Comparison of ENCODE assay signal across 23 cellular contexts in genomic region chr12:28611501-28611900, GRCh38.
DNase-seq lines count a peak whose midpoint lies in the region; ATAC-seq and TF ChIP-seq lines count a peak whose summit lies in the region.
"Had no signal": no experiment of that assay in that cellular context is flagged by ENCODE, and none has a peak within 500 bp of the region (broad histone marks: within the 10 kb centered on the region; RNA-seq: fewer than 3 reads in every experiment).

No MANE protein-coding gene starts in this region.

- peak overlapping the region; percentile 35; the same call in 1 of the 2 replicates for H3K27ac ChIP-seq in HEK293 (ENCODE audit: extremely low read depth, low read depth, low read length)
- H3K27ac ChIP-seq in PC-3 (ENCODE audit: low read length) = peak overlapping the region; percentile 65
- H3K27ac ChIP-seq in transverse colon = peak overlapping the region in 1 of 4 donors; percentile 8
- H3K27ac ChIP-seq: foreskin keratinocyte, Peyer's patch, thoracic aorta had no signal

- TF ChIP-seq CTCF in HEK293 (tag by site-specific recombination; IDR thresholded peaks at IDR 0.05) (no peak), PC-3 (conservative IDR thresholded peaks at IDR 0.05; ENCODE audit: low read depth, low read length) (no peak), epithelial cell of esophagus (IDR thresholded peaks at IDR 0.05; ENCODE audit: insufficient read depth, low read depth, low read length, missing control alignments) (no peak), transverse colon (IDR thresholded peaks at IDR 0.05) (no peak)

- H3K9ac ChIP-seq in PC-3 (ENCODE audit: low read length) = no peak overlapping the region

- peak; percentile 37 for ATAC-seq in PC-3
- no peak for ATAC-seq in HG03175 (IDR thresholded peaks at IDR 0.05; ENCODE audit: unreplicated experiment)
- no peak for ATAC-seq in HG03520 (IDR thresholded peaks at IDR 0.05; ENCODE audit: unreplicated experiment)
- ATAC-seq: activated CD8-positive, alpha-beta T cell treated with anti-CD3 and anti-CD28 coated beads, Interleukin-2, amount 10 ng/mL, durations not matched to agents 7 days and 5 days; K562; left ventricle myocardium superior had no signal

- peaks cover 9% of the 10 kb centered on the region; the same call in 1 of the 2 replicates for H3K4me1 ChIP-seq in HEK293 (ENCODE audit: control insufficient read depth, insufficient read depth, low read length)
- peaks cover 24% of the 10 kb centered on the region for H3K4me1 ChIP-seq in PC-3 (ENCODE audit: insufficient read depth, low read length)
- H3K4me1 ChIP-seq in transverse colon = peaks cover 0 to 19% (median 9%) of the 10 kb centered on the region in 4 donors
- H3K4me1 ChIP-seq: foreskin keratinocyte, Peyer's patch had no signal

- no peaks in the 10 kb centered on the region for H3F3A ChIP-seq in PC-3 (ENCODE audit: low read length, unreplicated experiment)

- peak overlapping the region; percentile 24 for H3K4me2 ChIP-seq in PC-3 (ENCODE audit: low read length)

- TF ChIP-seq POLR2A in transverse colon (IDR thresholded peaks at IDR 0.05) = no peak

- no peak for TF ChIP-seq EP300 in transverse colon (IDR thresholded peaks at IDR 0.05; ENCODE audit: low read depth)

- H3K4me3 ChIP-seq in HEK293 (ENCODE audit: low read depth, low read length) = no peak overlapping the region
- no peak overlapping the region for H3K4me3 ChIP-seq in PC-3 (ENCODE audit: low read length)
- H3K4me3 ChIP-seq in epithelial cell of esophagus (ENCODE audit: low read length) = no peak overlapping the region
- no peak overlapping the region for H3K4me3 ChIP-seq in transverse colon
- H3K4me3 ChIP-seq: K562, Peyer's patch, thoracic aorta had no signal

- WGBS in transverse colon (ENCODE audit: low coverage in 1 of 2), 2 donors = 23 to 25% methylated on average over 1 of the region's 1 CpG

- H3K36me3 ChIP-seq in HEK293 (ENCODE audit: control insufficient read depth in 2 of 2, insufficient read depth in 1 of 2, low read length in 2 of 2) (no peaks in the 10 kb centered on the region), PC-3 (ENCODE audit: low read depth, low read length) (no peaks in the 10 kb centered on the region), transverse colon (no peaks in the 10 kb centered on the region)
- H3K36me3 ChIP-seq: Peyer's patch, thoracic aorta had no signal

- no TSS peak for BruUV-seq in PC-3 (replicated peaks; lab: Mats Ljungman, UMichigan)

- no peak overlapping the region for H2AFZ ChIP-seq in PC-3 (ENCODE audit: low read length)

- intact Hi-C loops in PC-3 (cut with micrococcal nuclease) = loop anchor here (10.0 kb wide), 1 partner anchor 417 kb away; the partner anchor contains the start of gene CCDC91
- intact Hi-C loops in transverse colon (cut with DNase I; ENCODE audit: low total_unique reads) = no loop called here

- H3K79me2 ChIP-seq in PC-3 (ENCODE audit: low read length) = no peaks in the 10 kb centered on the region

- in situ Hi-C loops in transverse colon (cut with MboI; ENCODE audit: low pct_ligation_motif_present in 1 of 4, low pct_unique_long_range_greater_than_20kb in 1 of 4, low sequenced_read_pairs in 3 of 4) = no loop called here

- POLR2A ChIA-PET in HEK293 (lab: Yijun Ruan, JAX) (no interaction called here), PC-3 (lab: Charles Lee; ENCODE audit: unreplicated experiment) (no interaction called here)

- CTCF ChIA-PET in HEK293 (lab: Yijun Ruan, JAX) = no interaction called here
- CTCF ChIA-PET in PC-3 (lab: Charles Lee) = no interaction called here

- H3K9me3 ChIP-seq in HEK293 (ENCODE audit: control insufficient read depth, insufficient read depth, low read depth, low read length) (no peaks in the 10 kb centered on the region), PC-3 (ENCODE audit: low read length) (peaks cover 15% of the 10 kb centered on the region), transverse colon (peaks cover 10 to 13% of the 10 kb centered on the region in 2 donors)
- H3K9me3 ChIP-seq: Peyer's patch, thoracic aorta had no signal

- H3K27me3 ChIP-seq in PC-3 (ENCODE audit: low read length) (no peaks in the 10 kb centered on the region), transverse colon (no peaks in the 10 kb centered on the region)
- H3K27me3 ChIP-seq: foreskin keratinocyte, Peyer's patch had no signal

- no peaks in the 10 kb centered on the region for H4K20me1 ChIP-seq in PC-3 (ENCODE audit: low read length)

- DNase-seq in PC-3 (peak; percentile 63), epithelial cell of esophagus (ENCODE audit: low read depth) (peak; percentile 12), transverse colon (peak; percentile 31), NCI-H446 treated with DMSO at 0.1 percent for 48 hours (lab: John Stamatoyannopoulos, UW) (no peak)
- DNase-seq: activated CD8-positive, alpha-beta T cell treated with anti-CD3 and anti-CD28 coated beads, Interleukin-2, amount 10 ng/mL, durations not matched to agents 7 days and 5 days; activated effector memory CD4-positive, alpha-beta T cell treated with Interleukin-2 at 50 U/mL for 16 hours; activated naive CD8-positive, alpha-beta T cell treated with anti-CD3 and anti-CD28 coated beads, Interleukin-2, amount 10 ng/mL, durations not matched to agents 7 days and 5 days; activated T-cell treated with anti-CD3 and anti-CD28 coated beads for 4 hours; erythroblast; immature natural killer cell; left ventricle myocardium superior; NCI-H1436 treated with DMSO at 0.1 percent for 48 hours; NCI-H524 treated with DMSO at 0.1 percent for 48 hours; nephron progenitor cell; Peyer's patch; posterior cingulate gyrus; stimulated activated naive CD4-positive, alpha-beta T cell treated with Interleukin-2 at 50 U/mL for 16 hours had no signal

- no peaks in the 10 kb centered on the region for H3K9me2 ChIP-seq in PC-3 (replicated peaks; ENCODE audit: low read length)

TF ChIP-seq in HEK293, 187 proteins besides CTCF, POLR2A, EP300 and RAD21:
- TF ChIP-seq KLF1 (tag by site-specific recombination; IDR thresholded peaks at IDR 0.05) (0 out of 2 replicates have a peak, but pooled peaks have one; percentile 13), ZNF148 (tag by site-specific recombination; IDR thresholded peaks at IDR 0.05; ENCODE audit: borderline replicate concordance) (no peak)
TF ChIP-seq in HEK293: peak in this region for 1.
